In genomic region chr19:32674959-32675719, GRCh38 we compare ENCODE assay signal across 1 cellular context.
A peak's percentile ranks its signal among the peaks of the same experiment; 100 is the strongest.
TF ChIP-seq lines count a peak whose summit lies in the region.

Gene ANKRD27 (minus strand): TSS chr19:32675180. CDS start chr19:32659015, 16,165 bp downstream.

TF ChIP-seq in HEK293, 187 proteins besides CTCF, POLR2A, EP300 and RAD21 (continued from another document):
- no peak for TF ChIP-seq ZSCAN18 (tag by site-specific recombination; IDR thresholded peaks at IDR 0.05)
- 0 out of 2 replicates have a peak, but pooled peaks have one; percentile 7 for TF ChIP-seq ZBTB1 (tag by site-specific recombination; IDR thresholded peaks at IDR 0.05)
- peak; percentile 23; the same call in 1 of the 2 replicates for TF ChIP-seq ZBTB7A (tag by site-specific recombination; IDR thresholded peaks at IDR 0.05; ENCODE audit: low read depth)
- TF ChIP-seq ZNF280C (tag by site-specific recombination; IDR thresholded peaks at IDR 0.05) = no peak
- TF ChIP-seq PRDM1 (tag by site-specific recombination; IDR thresholded peaks at IDR 0.05) = no peak
- TF ChIP-seq ZBTB21 (tag by site-specific recombination; IDR thresholded peaks at IDR 0.05) = peak; percentile 79
- peak; percentile 64; the same call in 1 of the 2 replicates for TF ChIP-seq PRDM10 (tag by site-specific recombination; IDR thresholded peaks at IDR 0.05)
- TF ChIP-seq ZFHX2 (tag by site-specific recombination; conservative IDR thresholded peaks at IDR 0.05) = peak; percentile 19
- TF ChIP-seq ZNF302 (tag by site-specific recombination; IDR thresholded peaks at IDR 0.05; ENCODE audit: low read depth) = no peak
- peak; percentile 42; the same call in 1 of the 2 replicates for TF ChIP-seq ZNF639 (tag by site-specific recombination; IDR thresholded peaks at IDR 0.05)
- no peak for TF ChIP-seq HOXA7 (CRISPR knock-in tag; IDR thresholded peaks at IDR 0.05; ENCODE audit: borderline replicate concordance)
- TF ChIP-seq ZNF24 (tag by site-specific recombination; IDR thresholded peaks at IDR 0.05) = peak; percentile 88
- TF ChIP-seq ZNF776 (tag by site-specific recombination; IDR thresholded peaks at IDR 0.05; ENCODE audit: borderline replicate concordance) = no peak
- no peak for TF ChIP-seq ZNF626 (tag by site-specific recombination; IDR thresholded peaks at IDR 0.05)
- TF ChIP-seq ZNF645 (tag by site-specific recombination; IDR thresholded peaks at IDR 0.05) = 0 out of 2 replicates have a peak, but pooled peaks have one; percentile 54
- 0 out of 2 replicates have a peak, but pooled peaks have one; percentile 19 for TF ChIP-seq ZBTB20 (tag by site-specific recombination; IDR thresholded peaks at IDR 0.05)
- peak; percentile 33 for TF ChIP-seq KLF17 (tag by site-specific recombination; IDR thresholded peaks at IDR 0.05)
- TF ChIP-seq KLF1 (tag by site-specific recombination; IDR thresholded peaks at IDR 0.05) = peak; percentile 83
- TF ChIP-seq PRDM4 (tag by site-specific recombination; IDR thresholded peaks at IDR 0.05) = 0 out of 2 replicates have a peak, but pooled peaks have one; percentile 26
- TF ChIP-seq ZNF610 (tag by site-specific recombination; IDR thresholded peaks at IDR 0.05; ENCODE audit: borderline replicate concordance) = peak; percentile 58; the same call in 1 of the 2 replicates
- TF ChIP-seq EGR2 (tag by site-specific recombination; IDR thresholded peaks at IDR 0.05; ENCODE audit: low read depth) = peak; percentile 53
- TF ChIP-seq SP7 (tag by site-specific recombination; IDR thresholded peaks at IDR 0.05) = peak; percentile 77
- TF ChIP-seq SP2 (tag by site-specific recombination; IDR thresholded peaks at IDR 0.05) = peak; percentile 100
- TF ChIP-seq SETDB1 (IDR thresholded peaks at IDR 0.05; ENCODE audit: insufficient read length, low read length) = no peak
- TF ChIP-seq ZNF529 (tag by site-specific recombination; IDR thresholded peaks at IDR 0.05; ENCODE audit: insufficient replicate concordance) = no peak
- peak; percentile 78 for TF ChIP-seq BCL11A (tag by site-specific recombination; IDR thresholded peaks at IDR 0.05; ENCODE audit: low read depth)
- peak; percentile 78 for TF ChIP-seq ZIC2 (tag by site-specific recombination; IDR thresholded peaks at IDR 0.05)
- TF ChIP-seq ZNF423 (tag by site-specific recombination; IDR thresholded peaks at IDR 0.05) = peak; percentile 55; the same call in 1 of the 2 replicates
- TF ChIP-seq REST (tag by site-specific recombination; IDR thresholded peaks at IDR 0.05) = peak; percentile 52; the same call in 1 of the 2 replicates
- no peak for TF ChIP-seq ZNF561 (tag by site-specific recombination; IDR thresholded peaks at IDR 0.05; ENCODE audit: borderline replicate concordance)
- peak; percentile 97 for TF ChIP-seq ZEB2 (tag by site-specific recombination; IDR thresholded peaks at IDR 0.05)
- peak; percentile 4; the same call in 1 of the 2 replicates for TF ChIP-seq ZNF704 (tag by site-specific recombination; IDR thresholded peaks at IDR 0.05)
- TF ChIP-seq ZNF175 (tag by site-specific recombination; IDR thresholded peaks at IDR 0.05) = no peak
- TF ChIP-seq YY1 (tag by site-specific recombination; IDR thresholded peaks at IDR 0.05) = no peak; the same call in none of the 2 replicates
- peak; percentile 79 for TF ChIP-seq ZNF341 (tag by site-specific recombination; IDR thresholded peaks at IDR 0.05; ENCODE audit: low read depth)
TF ChIP-seq in HEK293: peak in this region for 57.
